In genomic region chr3:136819784-136820640, GRCh38 we compare ENCODE assay signal across 1 cellular context.
TF ChIP-seq lines count a peak whose summit lies in the region.

No MANE protein-coding gene starts in this region.

TF ChIP-seq in K562, 482 proteins besides CTCF, POLR2A, EP300 and RAD21 (continued from another document):
- TF ChIP-seq, protein P1, sequence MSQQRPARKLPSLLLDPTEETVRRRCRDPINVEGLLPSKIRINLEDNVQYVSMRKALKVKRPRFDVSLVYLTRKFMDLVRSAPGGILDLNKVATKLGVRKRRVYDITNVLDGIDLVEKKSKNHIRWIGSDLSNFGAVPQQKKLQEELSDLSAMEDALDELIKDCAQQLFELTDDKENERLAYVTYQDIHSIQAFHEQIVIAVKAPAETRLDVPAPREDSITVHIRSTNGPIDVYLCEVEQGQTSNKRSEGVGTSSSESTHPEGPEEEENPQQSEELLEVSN (IDR thresholded peaks at IDR 0.05; ENCODE audit: borderline replicate concordance in 1 of 2, extremely low read depth in 1 of 2, insufficient read depth in 1 of 2, insufficient read length in 1 of 2, low read depth in 1 of 2, low read length in 1 of 2, poor library complexity in 1 of 2, severe bottlenecking in 1 of 2), result peak in 1 of 2 experiments; percentile 51
- TF ChIP-seq MXI1 (IDR thresholded peaks at IDR 0.05; ENCODE audit: low read depth, low read length) (no peak), SIX5 (IDR thresholded peaks at IDR 0.05; ENCODE audit: borderline replicate concordance in 1 of 2, insufficient read depth in 1 of 2, low read depth in 1 of 2, low read length in 2 of 2) (no peak), ZNF354B (CRISPR knock-in tag; IDR thresholded peaks at IDR 0.05) (no peak), RBM34 (IDR thresholded peaks at IDR 0.05; ENCODE audit: borderline replicate concordance, insufficient read depth, low read length) (no peak), SIN3B (IDR thresholded peaks at IDR 0.05; ENCODE audit: low read depth) (no peak), SIRT6 (IDR thresholded peaks at IDR 0.05; ENCODE audit: low read depth, low read length) (no peak), ZNF212 (CRISPR knock-in tag; IDR thresholded peaks at IDR 0.05) (no peak), ETV1 (tag; conservative IDR thresholded peaks at IDR 0.05; ENCODE audit: low read depth) (no peak), ELF1 (tag; IDR thresholded peaks at IDR 0.05) (no peak), STAT5B (CRISPR knock-in tag; IDR thresholded peaks at IDR 0.05) (no peak), WHSC1 (IDR thresholded peaks at IDR 0.05; ENCODE audit: low read length) (no peak), EHMT2 (IDR thresholded peaks at IDR 0.05) (peak; percentile 80), SIN3A (IDR thresholded peaks at IDR 0.05; ENCODE audit: borderline replicate concordance in 2 of 2, control insufficient read depth in 1 of 2, low read depth in 2 of 2, low read length in 2 of 2) (no peak), ZNF280B (CRISPR knock-in tag; IDR thresholded peaks at IDR 0.05) (no peak), ZFPM2 (CRISPR knock-in tag; IDR thresholded peaks at IDR 0.05) (no peak), MNT (conservative IDR thresholded peaks at IDR 0.05) (no peak), PBX2 (CRISPR knock-in tag; IDR thresholded peaks at IDR 0.05; ENCODE audit: low read depth) (no peak), PBX2 (tag; conservative IDR thresholded peaks at IDR 0.05; ENCODE audit: low read depth) (no peak), MIER1 (IDR thresholded peaks at IDR 0.05; ENCODE audit: low read depth) (peak; percentile 74), CXXC5 (CRISPR knock-in tag; IDR thresholded peaks at IDR 0.05) (no peak), ZNF561 (CRISPR knock-in tag; conservative IDR thresholded peaks at IDR 0.05) (no peak), CREM (IDR thresholded peaks at IDR 0.05; ENCODE audit: low read depth) (no peak)
- TF ChIP-seq, protein P2, sequence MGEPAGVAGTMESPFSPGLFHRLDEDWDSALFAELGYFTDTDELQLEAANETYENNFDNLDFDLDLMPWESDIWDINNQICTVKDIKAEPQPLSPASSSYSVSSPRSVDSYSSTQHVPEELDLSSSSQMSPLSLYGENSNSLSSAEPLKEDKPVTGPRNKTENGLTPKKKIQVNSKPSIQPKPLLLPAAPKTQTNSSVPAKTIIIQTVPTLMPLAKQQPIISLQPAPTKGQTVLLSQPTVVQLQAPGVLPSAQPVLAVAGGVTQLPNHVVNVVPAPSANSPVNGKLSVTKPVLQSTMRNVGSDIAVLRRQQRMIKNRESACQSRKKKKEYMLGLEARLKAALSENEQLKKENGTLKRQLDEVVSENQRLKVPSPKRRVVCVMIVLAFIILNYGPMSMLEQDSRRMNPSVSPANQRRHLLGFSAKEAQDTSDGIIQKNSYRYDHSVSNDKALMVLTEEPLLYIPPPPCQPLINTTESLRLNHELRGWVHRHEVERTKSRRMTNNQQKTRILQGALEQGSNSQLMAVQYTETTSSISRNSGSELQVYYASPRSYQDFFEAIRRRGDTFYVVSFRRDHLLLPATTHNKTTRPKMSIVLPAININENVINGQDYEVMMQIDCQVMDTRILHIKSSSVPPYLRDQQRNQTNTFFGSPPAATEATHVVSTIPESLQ (CRISPR knock-in tag; IDR thresholded peaks at IDR 0.05), result 0 out of 2 replicates have a peak, but pooled peaks have one; percentile 36
- TF ChIP-seq, protein P3, sequence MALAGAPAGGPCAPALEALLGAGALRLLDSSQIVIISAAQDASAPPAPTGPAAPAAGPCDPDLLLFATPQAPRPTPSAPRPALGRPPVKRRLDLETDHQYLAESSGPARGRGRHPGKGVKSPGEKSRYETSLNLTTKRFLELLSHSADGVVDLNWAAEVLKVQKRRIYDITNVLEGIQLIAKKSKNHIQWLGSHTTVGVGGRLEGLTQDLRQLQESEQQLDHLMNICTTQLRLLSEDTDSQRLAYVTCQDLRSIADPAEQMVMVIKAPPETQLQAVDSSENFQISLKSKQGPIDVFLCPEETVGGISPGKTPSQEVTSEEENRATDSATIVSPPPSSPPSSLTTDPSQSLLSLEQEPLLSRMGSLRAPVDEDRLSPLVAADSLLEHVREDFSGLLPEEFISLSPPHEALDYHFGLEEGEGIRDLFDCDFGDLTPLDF (CRISPR knock-in tag; IDR thresholded peaks at IDR 0.05), result no peak
- TF ChIP-seq, protein P4, sequence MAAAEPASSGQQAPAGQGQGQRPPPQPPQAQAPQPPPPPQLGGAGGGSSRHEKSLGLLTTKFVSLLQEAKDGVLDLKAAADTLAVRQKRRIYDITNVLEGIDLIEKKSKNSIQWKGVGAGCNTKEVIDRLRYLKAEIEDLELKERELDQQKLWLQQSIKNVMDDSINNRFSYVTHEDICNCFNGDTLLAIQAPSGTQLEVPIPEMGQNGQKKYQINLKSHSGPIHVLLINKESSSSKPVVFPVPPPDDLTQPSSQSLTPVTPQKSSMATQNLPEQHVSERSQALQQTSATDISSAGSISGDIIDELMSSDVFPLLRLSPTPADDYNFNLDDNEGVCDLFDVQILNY (CRISPR knock-in tag; IDR thresholded peaks at IDR 0.05), result peak; percentile 43; the same call in 1 of the 2 replicates
